ENCODE assay signal across 16 cellular contexts in the genomic region with DNA sequence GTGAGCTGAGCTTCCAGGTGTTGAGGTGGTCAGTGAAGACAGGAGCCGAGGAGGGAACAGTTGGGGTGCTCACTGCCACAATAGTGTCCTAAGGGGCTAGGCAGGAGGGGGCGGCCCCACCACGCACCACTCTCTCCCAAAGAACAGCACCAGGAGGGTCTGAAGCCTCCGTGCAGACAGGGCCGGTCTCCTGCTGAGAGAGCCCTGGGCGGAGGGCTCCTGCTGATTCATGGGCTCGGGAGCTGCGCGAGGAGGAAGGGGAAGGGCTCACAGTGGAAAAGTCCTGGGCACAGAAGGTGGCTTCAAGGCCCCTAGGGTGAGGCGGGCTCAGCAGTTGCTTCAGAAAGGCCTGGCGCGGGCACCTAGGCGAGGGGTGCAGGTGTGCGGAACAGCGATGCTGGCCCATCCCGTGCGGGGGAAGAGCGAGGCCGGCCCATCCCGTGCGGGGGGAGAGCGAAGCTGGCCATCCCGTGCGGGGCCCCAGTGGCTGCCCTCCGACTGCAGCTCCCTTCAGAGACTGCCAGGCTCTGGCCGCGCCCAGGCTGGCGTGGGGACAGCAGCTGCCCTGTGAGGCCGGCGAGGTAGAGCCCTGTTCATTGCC.
DNase-seq lines count a peak whose midpoint lies in the region; ATAC-seq and TF ChIP-seq lines count a peak whose summit lies in the region.
"Had no signal": no experiment of that assay in that cellular context is flagged by ENCODE, and none has a peak within 500 bp of the region (broad histone marks: within the 10 kb centered on the region; RNA-seq: fewer than 3 reads in every experiment).

No MANE protein-coding gene starts in this region.

- TF ChIP-seq CTCF in natural killer cell (IDR thresholded peaks at IDR 0.05): no peak
- no peak for TF ChIP-seq CTCF in glutamatergic neuron (IDR thresholded peaks at IDR 0.05; ENCODE audit: partially characterized antibody, unreplicated experiment)
- TF ChIP-seq CTCF in osteocyte (IDR thresholded peaks at IDR 0.05): no peak

- intact Hi-C loops in natural killer cell (cut with micrococcal nuclease): no loop called here

- H3K27ac Mint-ChIP-seq in natural killer cell (peak overlapping the region; percentile 56 to 84), glutamatergic neuron (ENCODE audit: unreplicated experiment) (peak overlapping the region; percentile 94), osteocyte (ENCODE audit: unreplicated experiment) (no peak overlapping the region)
- H3K27ac Mint-ChIP-seq in natural killer cell treated with Interleukin-12 subunit alpha and Interleukin-12 subunit beta and Interleukin-15 and Interleukin-18, amount 100 ng/mL, for 72 hours: peak overlapping the region in 1 of 2 donors; percentile 56

- H3K27me3 Mint-ChIP-seq in natural killer cell (ENCODE audit: low read depth in 2 of 2) (no peaks in the 10 kb centered on the region), glutamatergic neuron (ENCODE audit: unreplicated experiment) (peaks cover 12% of the 10 kb centered on the region), osteocyte (ENCODE audit: unreplicated experiment) (no peaks in the 10 kb centered on the region)
- no peaks in the 10 kb centered on the region for H3K27me3 Mint-ChIP-seq in natural killer cell treated with Interleukin-12 subunit alpha and Interleukin-12 subunit beta and Interleukin-15 and Interleukin-18, amount 100 ng/mL, for 72 hours

- H3K4me1 Mint-ChIP-seq in natural killer cell (peaks cover 15 to 17% of the 10 kb centered on the region in 2 donors), glutamatergic neuron (ENCODE audit: low read depth, unreplicated experiment) (peaks cover 16% of the 10 kb centered on the region), osteocyte (ENCODE audit: unreplicated experiment) (peaks cover 13% of the 10 kb centered on the region)
- H3K4me1 Mint-ChIP-seq in natural killer cell treated with Interleukin-12 subunit alpha and Interleukin-12 subunit beta and Interleukin-15 and Interleukin-18, amount 100 ng/mL, for 72 hours (ENCODE audit: low read depth in 2 of 2): peaks cover 0 to 18% of the 10 kb centered on the region in 2 donors

- H3K9me3 Mint-ChIP-seq in natural killer cell (no peaks in the 10 kb centered on the region), glutamatergic neuron (ENCODE audit: unreplicated experiment) (peaks cover 10% of the 10 kb centered on the region), osteocyte (ENCODE audit: unreplicated experiment) (no peaks in the 10 kb centered on the region)
- no peaks in the 10 kb centered on the region for H3K9me3 Mint-ChIP-seq in natural killer cell treated with Interleukin-12 subunit alpha and Interleukin-12 subunit beta and Interleukin-15 and Interleukin-18, amount 100 ng/mL, for 72 hours
- H3K9me3 Mint-ChIP-seq: CD8-positive, alpha-beta memory T cell had no signal

- ATAC-seq in natural killer cell: no peak
- ATAC-seq in natural killer cell treated with Interleukin-12 subunit alpha and Interleukin-12 subunit beta and Interleukin-15 and Interleukin-18, amount 100 ng/mL, for 72 hours: no peak
- ATAC-seq: A549, HCT116 had no signal

- H3K36me3 Mint-ChIP-seq in natural killer cell (no peaks in the 10 kb centered on the region), glutamatergic neuron (ENCODE audit: unreplicated experiment) (no peaks in the 10 kb centered on the region), osteocyte (ENCODE audit: unreplicated experiment) (no peaks in the 10 kb centered on the region)
- no peaks in the 10 kb centered on the region for H3K36me3 Mint-ChIP-seq in natural killer cell treated with Interleukin-12 subunit alpha and Interleukin-12 subunit beta and Interleukin-15 and Interleukin-18, amount 100 ng/mL, for 72 hours
- H3K36me3 Mint-ChIP-seq: CD8-positive, alpha-beta memory T cell had no signal

- H3K4me3 Mint-ChIP-seq in natural killer cell: no peak overlapping the region
- no peak overlapping the region for H3K4me3 Mint-ChIP-seq in natural killer cell treated with Interleukin-12 subunit alpha and Interleukin-12 subunit beta and Interleukin-15 and Interleukin-18, amount 100 ng/mL, for 72 hours
- H3K4me3 Mint-ChIP-seq in glutamatergic neuron (ENCODE audit: unreplicated experiment): peak overlapping the region; percentile 25
- no peak overlapping the region for H3K4me3 Mint-ChIP-seq in osteocyte (ENCODE audit: unreplicated experiment)
- H3K4me3 Mint-ChIP-seq: CD8-positive, alpha-beta memory T cell had no signal

- DNase-seq in natural killer cell (no peak), glutamatergic neuron (no peak), osteocyte (ENCODE audit: extremely low spot score, unreplicated experiment) (peak; percentile 83), NCI-H2196 treated with DMSO at 0.1 percent for 48 hours (lab: John Stamatoyannopoulos, UW; ENCODE audit: unreplicated experiment) (no peak), iPS-NIHi11 (ENCODE audit: low spot score) (no peak), MV-4-11 (lab: John Stamatoyannopoulos, UW) (no peak)
- DNase-seq in natural killer cell treated with Interleukin-12 subunit alpha and Interleukin-12 subunit beta and Interleukin-15 and Interleukin-18, amount 100 ng/mL, for 72 hours (ENCODE audit: low spot score): no peak
- DNase-seq: DMS79 treated with DMSO at 0.1 percent for 48 hours, KBM-7, NCI-H1436, NCI-H2029 treated with DMSO at 0.1 percent for 48 hours, NCI-H2171 treated with DMSO at 0.1 percent for 48 hours, NCI-H774 had no signal
